ENCODE assay signal across 14 cellular contexts in genomic region chr1:19028110-19028509, GRCh38.
DNase-seq lines count a peak whose midpoint lies in the region; ATAC-seq lines count a peak whose summit lies in the region.
"Had no signal": no experiment of that assay in that cellular context is flagged by ENCODE, and none has a peak within 500 bp of the region (broad histone marks: within the 10 kb centered on the region; RNA-seq: fewer than 3 reads in every experiment).

No MANE protein-coding gene starts in this region.

- CTCF ChIA-PET in activated naive CD4-positive, alpha-beta T cell treated with anti-CD3 and anti-CD28 coated beads, Interleukin-2, amount 10 ng/mL, durations not matched to agents 7 days and 5 days (lab: Charles Lee), result no interaction called here

- no peaks in the 10 kb centered on the region for H3K36me3 Mint-ChIP-seq in activated naive CD4-positive, alpha-beta T cell treated with anti-CD3 and anti-CD28 coated beads, Interleukin-2, amount 10 ng/mL, durations not matched to agents 7 days and 5 days

- H3K27ac Mint-ChIP-seq in activated naive CD4-positive, alpha-beta T cell treated with anti-CD3 and anti-CD28 coated beads, Interleukin-2, amount 10 ng/mL, durations not matched to agents 7 days and 5 days, result no peak overlapping the region
- H3K27ac Mint-ChIP-seq: dendritic cell treated with granulocyte-macrophage colony-stimulating factor and Interleukin-4, amounts not matched to agents 40 ng/mL and 50 ng/mL, for 4 days had no signal

- ATAC-seq in HG03457 (IDR thresholded peaks at IDR 0.05; ENCODE audit: unreplicated experiment), result no peak
- ATAC-seq: PC-3 had no signal

- H3K4me3 Mint-ChIP-seq in activated naive CD4-positive, alpha-beta T cell treated with anti-CD3 and anti-CD28 coated beads, Interleukin-2, amount 10 ng/mL, durations not matched to agents 7 days and 5 days, result no peak overlapping the region
- H3K4me3 Mint-ChIP-seq: dendritic cell treated with granulocyte-macrophage colony-stimulating factor and Interleukin-4, amounts not matched to agents 40 ng/mL and 50 ng/mL, for 4 days; neural crest cell had no signal

- peaks cover 51% of the 10 kb centered on the region for H3K27me3 Mint-ChIP-seq in activated naive CD4-positive, alpha-beta T cell treated with anti-CD3 and anti-CD28 coated beads, Interleukin-2, amount 10 ng/mL, durations not matched to agents 7 days and 5 days

- no peaks in the 10 kb centered on the region for H3K9me3 Mint-ChIP-seq in activated naive CD4-positive, alpha-beta T cell treated with anti-CD3 and anti-CD28 coated beads, Interleukin-2, amount 10 ng/mL, durations not matched to agents 7 days and 5 days
- H3K9me3 Mint-ChIP-seq: dendritic cell treated with granulocyte-macrophage colony-stimulating factor and Interleukin-4, amounts not matched to agents 40 ng/mL and 50 ng/mL, for 4 days; neural crest cell had no signal

- H3K4me1 Mint-ChIP-seq in activated naive CD4-positive, alpha-beta T cell treated with anti-CD3 and anti-CD28 coated beads, Interleukin-2, amount 10 ng/mL, durations not matched to agents 7 days and 5 days, result peaks cover 4% of the 10 kb centered on the region

- peak; percentile 57 for DNase-seq in activated effector memory CD4-positive, alpha-beta T cell treated with anti-CD3 and anti-CD28 coated beads, Interleukin-2, amount 50 U/mL, for 16 hours
- DNase-seq in activated effector memory CD4-positive, alpha-beta T cell treated with Interleukin-2 at 50 U/mL for 16 hours, result no peak
- DNase-seq in NCI-H524 treated with DMSO at 0.1 percent for 48 hours (lab: John Stamatoyannopoulos, UW) (peak; percentile 32), globus pallidus (ENCODE audit: low spot score) (peak; percentile 17), ureter (ENCODE audit: low spot score) (peak; percentile 72), activated gamma-delta T cell (lab: John Stamatoyannopoulos, UW) (no peak)
- DNase-seq in activated naive CD4-positive, alpha-beta T cell treated with anti-CD3 and anti-CD28 coated beads, Interleukin-2, amount 10 ng/mL, durations not matched to agents 7 days and 5 days, result no peak
- DNase-seq: foreskin melanocyte; kidney glomerular epithelial cell; PC-3; stimulated activated CD4-positive, alpha-beta T cell treated with anti-CD3 and anti-CD28 coated beads, Interleukin-12 subunit alpha, Interleukin-12 subunit beta, amount 100 ng/mL, for 4 hours had no signal

Comparison
In these comparisons a context has a peak if more than half of its experiments do, and no peak if none do; other contexts are left out.
1. DNase-seq: peak in activated effector memory CD4-positive, alpha-beta T cell treated with anti-CD3 and anti-CD28 coated beads, Interleukin-2, amount 50 U/mL, for 16 hours (single experiment), NCI-H524 treated with DMSO at 0.1 percent for 48 hours (single experiment), globus pallidus (single experiment) and ureter (single experiment); none in activated effector memory CD4-positive, alpha-beta T cell treated with Interleukin-2 at 50 U/mL for 16 hours (single experiment), activated naive CD4-positive, alpha-beta T cell treated with anti-CD3 and anti-CD28 coated beads, Interleukin-2, amount 10 ng/mL, durations not matched to agents 7 days and 5 days (single experiment) and activated gamma-delta T cell (single experiment).